In genomic region chr15:39969871-39970270, GRCh38 we compare ENCODE assay signal across 9 cellular contexts. TPM values are rescaled to one million over a fixed set of nuclear protein-coding genes. Genes with fewer than 3 reads are reported as not detected.
DNase-seq lines count a peak whose midpoint lies in the region; ATAC-seq and TF ChIP-seq lines count a peak whose summit lies in the region.
"Had no signal": no experiment of that assay in that cellular context is flagged by ENCODE, and none has a peak within 500 bp of the region (broad histone marks: within the 10 kb centered on the region; RNA-seq: fewer than 3 reads in every experiment).

No MANE protein-coding gene starts in this region.

- TF ChIP-seq CTCF in CD4-positive, alpha-beta T cell (IDR thresholded peaks at IDR 0.05), result no peak

- no peak overlapping the region for H3K4me3 Mint-ChIP-seq in CD4-positive, alpha-beta T cell

- H3K9me3 Mint-ChIP-seq in CD4-positive, alpha-beta T cell, result no peaks in the 10 kb centered on the region

- intact Hi-C loops in CD4-positive, alpha-beta T cell (cut with DNase I, micrococcal nuclease), result loop anchor here in 1 of 2 experiments (10.0 kb wide), 2 partner anchors 185 to 285 kb away; partner anchors contain the start of gene FSIP1

- no peak overlapping the region for H3K27ac Mint-ChIP-seq in CD4-positive, alpha-beta T cell

- H3K9me3 ChIP-seq in CD4-positive, alpha-beta T cell (ENCODE audit: control insufficient read depth, low read length), result no peaks in the 10 kb centered on the region

- no peak overlapping the region for H3K27ac ChIP-seq in CD4-positive, alpha-beta T cell (ENCODE audit: low read depth, low read length)

- no peak for TF ChIP-seq RAD21 in Ishikawa (IDR thresholded peaks at IDR 0.05; ENCODE audit: low read depth)

- DNase-seq in Daoy (ENCODE audit: low read depth), result peak; percentile 74
- DNase-seq in dermis microvascular lymphatic vessel endothelial cell (ENCODE audit: low read depth in 2 of 2), result peak; percentile 26 to 82
- DNase-seq in myocyte (ENCODE audit: low read depth), result peak; percentile 28
- DNase-seq in CD4-positive, alpha-beta T cell, result no peak
- no peak for DNase-seq in AG08396 (ENCODE audit: low spot score)
- DNase-seq in amniotic stem cell (lab: John Stamatoyannopoulos, UW), result no peak
- DNase-seq: activated naive CD4-positive, alpha-beta T cell had no signal

- H3K4me1 Mint-ChIP-seq in CD4-positive, alpha-beta T cell (ENCODE audit: low read depth), result peaks cover 4% of the 10 kb centered on the region

- H3K27me3 Mint-ChIP-seq in CD4-positive, alpha-beta T cell, result no peaks in the 10 kb centered on the region

- CTCF ChIA-PET in CD4-positive, alpha-beta T cell (lab: Charles Lee), result no interaction called here

- no peaks in the 10 kb centered on the region for H3K27me3 ChIP-seq in CD4-positive, alpha-beta T cell (ENCODE audit: control insufficient read depth, insufficient read depth, low read length)

- no peak for ATAC-seq in CD4-positive, alpha-beta T cell (ENCODE audit: poor library complexity)
- no peak for ATAC-seq in HG03159 (IDR thresholded peaks at IDR 0.05; ENCODE audit: unreplicated experiment)

- H3K36me3 Mint-ChIP-seq in CD4-positive, alpha-beta T cell (ENCODE audit: low read depth), result peaks cover 78% of the 10 kb centered on the region

- no peak for TF ChIP-seq EP300 in Ishikawa (IDR thresholded peaks at IDR 0.05; ENCODE audit: borderline replicate concordance)

- POLR2A ChIA-PET in CD4-positive, alpha-beta T cell (lab: Charles Lee), result no interaction called here

TF ChIP-seq in Ishikawa, 13 proteins besides CTCF, POLR2A, EP300 and RAD21:
- TF ChIP-seq ZBTB7A (IDR thresholded peaks at IDR 0.05; ENCODE audit: low read depth), result no peak
- no peak for TF ChIP-seq CREB1 (IDR thresholded peaks at IDR 0.05; ENCODE audit: low read depth)
- TF ChIP-seq CEBPB (IDR thresholded peaks at IDR 0.05), result peak; percentile 10; the same call in 1 of the 2 replicates
- peak; percentile 72 for TF ChIP-seq NFIC (IDR thresholded peaks at IDR 0.05)
TF ChIP-seq in Ishikawa: peak in this region for 2.

RNA-seq across cellular contexts. Expression of gene EIF2AK4, which starts 36.0 kb away (rescaled TPM):
- 23.5 and 30.3 TPM in 2 replicates for total RNA-seq in Daoy (2014; rRNA removed; shearing (Covaris generic))
- 23.5 and 27.6 TPM in 2 replicates for total RNA-seq in dermis microvascular lymphatic vessel endothelial cell
- total RNA-seq in myocyte, result 68.3 and 70.0 TPM in 2 replicates
- 32.0 TPM for polyA plus RNA-seq in myocyte (2012)
- total RNA-seq in CD4-positive, alpha-beta T cell, result 10 to 100 TPM; 10.5 to 11.7 TPM

RNA-seq across cellular contexts. Expression of gene GPR176, which starts 49.8 kb away (rescaled TPM):
- 29.5 and 32.4 TPM in 2 replicates for total RNA-seq in Daoy (2014; rRNA removed; shearing (Covaris generic))
- 4.3 and 8.5 TPM in 2 replicates for total RNA-seq in dermis microvascular lymphatic vessel endothelial cell
- 28.1 and 32.6 TPM in 2 replicates for total RNA-seq in myocyte
- 18.5 TPM for polyA plus RNA-seq in myocyte (2012)
- not detected for total RNA-seq in CD4-positive, alpha-beta T cell

Comparison
In these comparisons a context has a peak if more than half of its experiments do, and no peak if none do; other contexts are left out.
1. DNase-seq: peak in Daoy (single experiment), dermis microvascular lymphatic vessel endothelial cell (2 of 2) and myocyte (single experiment); none in CD4-positive, alpha-beta T cell (0 of 10), AG08396 (single experiment) and amniotic stem cell (single experiment).